3 cellular contexts compared by ENCODE assay signal in the genomic region with DNA sequence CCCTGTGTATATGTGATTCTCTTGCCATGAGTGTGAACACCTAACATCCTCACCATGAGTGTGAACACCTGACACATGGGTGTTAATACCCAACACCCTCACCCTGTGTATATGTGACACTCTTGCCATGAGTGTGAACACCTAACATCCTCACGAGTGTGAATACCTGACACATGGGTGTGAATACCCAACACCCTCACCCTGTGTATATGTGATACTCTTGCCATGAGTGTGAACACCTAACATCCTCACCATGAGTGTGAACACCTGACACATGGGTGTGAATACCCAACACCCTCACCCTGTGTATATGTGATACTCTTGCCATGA.
TF ChIP-seq lines count a peak whose summit lies in the region.

No MANE protein-coding gene starts in this region.

TF ChIP-seq in HEK293, 187 proteins besides CTCF, POLR2A, EP300 and RAD21:
- TF ChIP-seq, protein P1, sequence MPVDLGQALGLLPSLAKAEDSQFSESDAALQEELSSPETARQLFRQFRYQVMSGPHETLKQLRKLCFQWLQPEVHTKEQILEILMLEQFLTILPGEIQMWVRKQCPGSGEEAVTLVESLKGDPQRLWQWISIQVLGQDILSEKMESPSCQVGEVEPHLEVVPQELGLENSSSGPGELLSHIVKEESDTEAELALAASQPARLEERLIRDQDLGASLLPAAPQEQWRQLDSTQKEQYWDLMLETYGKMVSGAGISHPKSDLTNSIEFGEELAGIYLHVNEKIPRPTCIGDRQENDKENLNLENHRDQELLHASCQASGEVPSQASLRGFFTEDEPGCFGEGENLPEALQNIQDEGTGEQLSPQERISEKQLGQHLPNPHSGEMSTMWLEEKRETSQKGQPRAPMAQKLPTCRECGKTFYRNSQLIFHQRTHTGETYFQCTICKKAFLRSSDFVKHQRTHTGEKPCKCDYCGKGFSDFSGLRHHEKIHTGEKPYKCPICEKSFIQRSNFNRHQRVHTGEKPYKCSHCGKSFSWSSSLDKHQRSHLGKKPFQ (tag by site-specific recombination; IDR thresholded peaks at IDR 0.05): peak; percentile 96
- TF ChIP-seq SETDB1 (IDR thresholded peaks at IDR 0.05; ENCODE audit: insufficient read length, low read length): peak; percentile 48

TF ChIP-seq in H1, 55 proteins besides CTCF, POLR2A, EP300 and RAD21:
- TF ChIP-seq BACH1 (IDR thresholded peaks at IDR 0.05; ENCODE audit: low read length): 0 out of 2 replicates have a peak, but pooled peaks have one; percentile 23

TF ChIP-seq in HepG2, 621 proteins besides CTCF, POLR2A, EP300 and RAD21:
- TF ChIP-seq, protein P1 (CRISPR knock-in tag; IDR thresholded peaks at IDR 0.05; ENCODE audit: insufficient replicate concordance): peak; percentile 95
